Comparison of ENCODE assay signal across 8 cellular contexts in genomic region chr17:35448899-35449227, GRCh38. TPM values are rescaled to one million over a fixed set of nuclear protein-coding genes. Genes with fewer than 3 reads are reported as not detected.
DNase-seq lines count a peak whose midpoint lies in the region; ATAC-seq and TF ChIP-seq lines count a peak whose summit lies in the region.

No MANE protein-coding gene starts in this region.

- 96% methylated on average over 16 of the region's 16 CpGs for WGBS in HUES64

- H3K36me3 Mint-ChIP-seq in CD4-positive, alpha-beta T cell (ENCODE audit: low read depth): no peaks in the 10 kb centered on the region

- H3K4me1 Mint-ChIP-seq in CD4-positive, alpha-beta T cell (ENCODE audit: low read depth): peaks cover 19% of the 10 kb centered on the region

- peak overlapping the region; percentile 94 for H3K4me3 Mint-ChIP-seq in CD4-positive, alpha-beta T cell

- H3K4me1 ChIP-seq in HUES64 (ENCODE audit: insufficient read depth, low read length): peaks cover 12% of the 10 kb centered on the region
- H3K4me1 ChIP-seq in effector memory CD4-positive, alpha-beta T cell (ENCODE audit: control insufficient read depth, insufficient read depth, low read length, poor library complexity, severe bottlenecking): no peaks in the 10 kb centered on the region
- peaks cover 19 to 21% of the 10 kb centered on the region in 2 experiments for H3K4me1 ChIP-seq in neutrophil (ENCODE audit: control insufficient read depth in 1 of 2, insufficient read depth in 1 of 2, low read depth in 1 of 2, low read length in 1 of 2)

- CTCF ChIA-PET in CD4-positive, alpha-beta T cell (lab: Charles Lee): interaction anchor here (1.7 kb wide), 1 partner anchor 85 kb away, joined by 7 read pairs; no protein-coding TSS in a partner anchor

- no peak overlapping the region; the same call in 1 of the 2 replicates for H3K9ac ChIP-seq in HUES64 (ENCODE audit: low read depth, low read length)

- no peaks in the 10 kb centered on the region for H3K27me3 ChIP-seq in CD4-positive, alpha-beta T cell (ENCODE audit: control insufficient read depth, insufficient read depth, low read length)
- H3K27me3 ChIP-seq in HUES64 (ENCODE audit: insufficient read depth, low read length) (peaks cover 29% of the 10 kb centered on the region), neutrophil (peaks cover 44% of the 10 kb centered on the region)
- no peaks in the 10 kb centered on the region for H3K27me3 ChIP-seq in effector memory CD4-positive, alpha-beta T cell (replicated peaks; ENCODE audit: control insufficient read depth, insufficient read depth, low read length, poor library complexity, severe bottlenecking)

- no peak for TF ChIP-seq CTCF in CD4-positive, alpha-beta T cell (IDR thresholded peaks at IDR 0.05)
- no peak for TF ChIP-seq CTCF in neutrophil (IDR thresholded peaks at IDR 0.05)

- H3K4me3 ChIP-seq in HUES64 (ENCODE audit: low read length) (peak overlapping the region; percentile 65; the same call in 1 of the 2 replicates), neutrophil (ENCODE audit: low read depth in 1 of 2, low read length in 1 of 2) (peak overlapping the region; percentile 75 to 81)
- H3K4me3 ChIP-seq in effector memory CD4-positive, alpha-beta T cell (ENCODE audit: insufficient read depth, low read depth, low read length, poor library complexity, severe bottlenecking): peak overlapping the region; percentile 55

- H3K27ac ChIP-seq in CD4-positive, alpha-beta T cell (ENCODE audit: low read depth, low read length): peak overlapping the region; percentile 63
- H3K27ac ChIP-seq in HUES64 (ENCODE audit: low read depth, low read length) (no peak overlapping the region), neutrophil (peak overlapping the region; percentile 53)
- H3K27ac ChIP-seq in effector memory CD4-positive, alpha-beta T cell (ENCODE audit: insufficient read depth, low read length, poor library complexity, severe bottlenecking): peak overlapping the region; percentile 62

- no peaks in the 10 kb centered on the region for H3K9me3 ChIP-seq in CD4-positive, alpha-beta T cell (ENCODE audit: control insufficient read depth, low read length)
- H3K9me3 ChIP-seq in HUES64 (ENCODE audit: insufficient read depth, low read depth, low read length) (no peaks in the 10 kb centered on the region), neutrophil (no peaks in the 10 kb centered on the region)
- H3K9me3 ChIP-seq in effector memory CD4-positive, alpha-beta T cell (ENCODE audit: control insufficient read depth, low read length): no peaks in the 10 kb centered on the region

- POLR2A ChIA-PET in CD4-positive, alpha-beta T cell (lab: Charles Lee): interaction anchor here (0.6 to 2.8 kb wide), 18 partner anchors 10 to 287 kb away, joined by 3 to 49 read pairs (median 5); partner anchors contain the start of genes SLFN11, SLFN12, SLFN12L and SLFN5

- no peaks in the 10 kb centered on the region for H3K27me3 Mint-ChIP-seq in CD4-positive, alpha-beta T cell

- H3K27ac Mint-ChIP-seq in CD4-positive, alpha-beta T cell: peak overlapping the region; percentile 81

- no peaks in the 10 kb centered on the region for H3K9me3 Mint-ChIP-seq in CD4-positive, alpha-beta T cell

- intact Hi-C loops in CD4-positive, alpha-beta T cell (cut with DNase I, micrococcal nuclease): loop anchor here (5.0 kb wide), 1 partner anchor 38 kb away; no protein-coding TSS in a partner anchor

- DNase-seq in CD4-positive, alpha-beta T cell: no peak
- DNase-seq in effector memory CD4-positive, alpha-beta T cell: no peak
- DNase-seq in NCI-H1694 (lab: John Stamatoyannopoulos, UW) (no peak), GM19238 (ENCODE audit: insufficient read length, low spot score) (no peak), NCI-H2196 treated with DMSO at 0.1 percent for 48 hours (lab: John Stamatoyannopoulos, UW; ENCODE audit: unreplicated experiment) (no peak)

- no peak for ATAC-seq in CD4-positive, alpha-beta T cell (ENCODE audit: poor library complexity)
- ATAC-seq in GM18861 (IDR thresholded peaks at IDR 0.05; ENCODE audit: unreplicated experiment): no peak

- no peaks in the 10 kb centered on the region for H3K36me3 ChIP-seq in HUES64 (ENCODE audit: insufficient read depth, low read length)
- H3K36me3 ChIP-seq in effector memory CD4-positive, alpha-beta T cell (ENCODE audit: control insufficient read depth, insufficient read depth, low read length): no peaks in the 10 kb centered on the region
- no peaks in the 10 kb centered on the region for H3K36me3 ChIP-seq in neutrophil

RNA-seq across cellular contexts. Expression of gene SLFN13, which starts 0.3 kb away (rescaled TPM):
- 1 to 10 TPM; 9.5 to 9.7 TPM for total RNA-seq in CD4-positive, alpha-beta T cell
- 5.5 TPM for polyA plus RNA-seq in HUES64 (2013, experiment 1 of 2)
- 3.7 TPM for polyA plus RNA-seq in HUES64 (2013, experiment 2 of 2)

RNA-seq across cellular contexts. Expression of gene SLFN12, which starts 16.6 kb away (rescaled TPM):
- total RNA-seq in CD4-positive, alpha-beta T cell: 1 to 10 TPM; 1.3 to 2.4 TPM
- 4.8 TPM for polyA plus RNA-seq in HUES64 (2013, experiment 1 of 2)
- 6.4 TPM for polyA plus RNA-seq in HUES64 (2013, experiment 2 of 2)
